ENCODE assay signal across 25 cellular contexts in the genomic region with DNA sequence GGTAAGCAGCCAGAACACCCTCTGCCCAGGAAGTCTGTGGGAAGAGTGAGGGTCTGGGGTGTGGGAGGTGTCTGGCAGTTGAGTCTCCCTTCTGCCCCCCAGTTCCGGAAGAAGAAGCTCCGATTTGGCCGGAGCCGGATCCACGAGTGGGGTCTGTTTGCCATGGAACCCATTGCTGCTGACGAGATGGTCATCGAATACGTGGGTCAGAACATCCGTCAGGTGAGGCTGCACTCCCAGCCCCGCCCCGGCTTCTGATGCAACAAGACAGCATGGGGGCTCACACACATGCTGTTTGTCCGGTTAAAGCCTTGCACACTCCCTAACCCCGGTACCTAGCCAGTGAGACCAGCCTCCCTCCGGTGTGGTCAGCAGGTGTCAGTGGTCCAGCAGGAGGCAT. TPM values are rescaled to one million over a fixed set of nuclear protein-coding genes. Genes with fewer than 3 reads are reported as not detected.
DNase-seq lines count a peak whose midpoint lies in the region; FAIRE-seq and TF ChIP-seq lines count a peak whose summit lies in the region.
"Had no signal": no experiment of that assay in that cellular context is flagged by ENCODE, and none has a peak within 500 bp of the region (broad histone marks: within the 10 kb centered on the region; RNA-seq: fewer than 3 reads in every experiment).

No MANE protein-coding gene starts in this region.

- H3K36me3 Mint-ChIP-seq in astrocyte (ENCODE audit: low read depth, unreplicated experiment) (peaks cover 11% of the 10 kb centered on the region), nephron progenitor cell (ENCODE audit: low read depth) (peaks cover 28% of the 10 kb centered on the region)

- peak overlapping the region; percentile 71 for H3K27ac ChIP-seq in RWPE1
- H3K27ac ChIP-seq in astrocyte (ENCODE audit: low read depth, low read length) = no peak overlapping the region
- H3K27ac ChIP-seq: BLaER1 had no signal

- H3K9me3 ChIP-seq in astrocyte (ENCODE audit: insufficient read depth, low read depth, low read length) = no peaks in the 10 kb centered on the region
- H3K9me3 ChIP-seq: BE2C, BLaER1 had no signal

- peaks cover 9% of the 10 kb centered on the region for H3K4me1 ChIP-seq in astrocyte (ENCODE audit: insufficient read depth, low read length)
- H3K4me1 ChIP-seq: BE2C had no signal

- H3K4me3 Mint-ChIP-seq in astrocyte (ENCODE audit: unreplicated experiment) (no peak overlapping the region), nephron progenitor cell (no peak overlapping the region)
- H3K4me3 Mint-ChIP-seq: CD14-positive monocyte; CD4-positive, alpha-beta memory T cell; CD4-positive, CD25-positive, alpha-beta regulatory T cell; CD8-positive, alpha-beta memory T cell had no signal

- H2AFZ ChIP-seq in astrocyte (ENCODE audit: low read depth, low read length) = no peak overlapping the region

- no peaks in the 10 kb centered on the region for H3K27me3 ChIP-seq in astrocyte (ENCODE audit: insufficient read depth, low read length)
- H3K27me3 ChIP-seq: BE2C, BLaER1 had no signal

- no peak for DNase-seq in RWPE1 (ENCODE audit: low spot score)
- DNase-seq in astrocyte (ENCODE audit: low read depth) = no peak
- DNase-seq in nephron progenitor cell = no peak
- no peak for DNase-seq in EL
- no peak for DNase-seq in activated CD4-positive, alpha-beta T cell treated with anti-CD3 and anti-CD28 coated beads, Interleukin-2, amount 50 U/mL, for 1 hour
- DNase-seq: 8988T; ACHN; BE2C; C1 segment of cervical spinal cord; CD4-positive, alpha-beta memory T cell; CD4-positive, CD25-positive, alpha-beta regulatory T cell; CD8-positive, alpha-beta memory T cell; COR-L47; DMS 273 treated with DMSO at 0.1 percent for 48 hours; DMS153; DMS53; DMS79; DND-41; GF-D8 had no signal

- H3K36me3 ChIP-seq in astrocyte (ENCODE audit: insufficient read depth, low read length) = peaks cover 9% of the 10 kb centered on the region

- H3K27ac Mint-ChIP-seq in astrocyte (ENCODE audit: unreplicated experiment) (peak overlapping the region; percentile 66), nephron progenitor cell (peak overlapping the region; percentile 72)
- H3K27ac Mint-ChIP-seq: CD4-positive, alpha-beta memory T cell had no signal

- no peak overlapping the region for H3K4me3 ChIP-seq in astrocyte (ENCODE audit: insufficient read depth, low read depth, low read length)
- H3K4me3 ChIP-seq: BLaER1 had no signal

- H3K9ac ChIP-seq in astrocyte (ENCODE audit: low read length) = no peak overlapping the region
- H3K9ac ChIP-seq: BLaER1 had no signal

- no peaks in the 10 kb centered on the region for H3K79me2 ChIP-seq in astrocyte (ENCODE audit: insufficient read depth, low read length)

- H3K9me3 Mint-ChIP-seq in astrocyte (ENCODE audit: unreplicated experiment) (no peaks in the 10 kb centered on the region), nephron progenitor cell (no peaks in the 10 kb centered on the region)
- H3K9me3 Mint-ChIP-seq: CD4-positive, alpha-beta memory T cell; CD8-positive, alpha-beta memory T cell had no signal

- no peaks in the 10 kb centered on the region for H3K27me3 Mint-ChIP-seq in astrocyte (ENCODE audit: low read depth, unreplicated experiment)
- H3K27me3 Mint-ChIP-seq in nephron progenitor cell (ENCODE audit: low read depth, poor library complexity) = peaks cover 3% of the 10 kb centered on the region
- H3K27me3 Mint-ChIP-seq: CD4-positive, alpha-beta memory T cell; CD4-positive, CD25-positive, alpha-beta regulatory T cell; CD8-positive, alpha-beta memory T cell had no signal

- peaks cover 7% of the 10 kb centered on the region for H3K4me1 Mint-ChIP-seq in astrocyte (ENCODE audit: low read depth, unreplicated experiment)
- peaks cover 5% of the 10 kb centered on the region for H3K4me1 Mint-ChIP-seq in nephron progenitor cell

- TF ChIP-seq CTCF in RWPE1 (conservative IDR thresholded peaks at IDR 0.05; ENCODE audit: low read depth) (no peak), astrocyte (IDR thresholded peaks at IDR 0.05; ENCODE audit: insufficient read depth, low read depth, low read length) (no peak), nephron progenitor cell (IDR thresholded peaks at IDR 0.05) (no peak)

- no peak overlapping the region for H3K4me2 ChIP-seq in astrocyte (ENCODE audit: low read length)
- H3K4me2 ChIP-seq: BLaER1 had no signal

- POLR2A ChIA-PET in RWPE1 (lab: Yijun Ruan, JAX; ENCODE audit: low non-redundant PET) = no interaction called here

- CTCF ChIA-PET in RWPE1 (lab: Yijun Ruan, JAX) = no interaction called here

- peaks cover 24% of the 10 kb centered on the region for H4K20me1 ChIP-seq in astrocyte (ENCODE audit: insufficient read depth, low read length)

- no peak for FAIRE-seq in astrocyte (lab: Jason Lieb, UNC)
- FAIRE-seq: A204.1, G401.6, GM12891, GM19239 had no signal

RNA-seq across cellular contexts. Expression of a gene that starts 4.0 kb away (rescaled TPM):
- 8.3 and 9.0 TPM in 2 replicates for total RNA-seq in astrocyte
- total RNA-seq: CD4-positive, CD25-positive, alpha-beta regulatory T cell had no signal

RNA-seq across cellular contexts. Expression of a gene that starts 23.4 kb away (rescaled TPM):
- total RNA-seq in astrocyte = 15.4 and 18.7 TPM in 2 replicates

RNA-seq across cellular contexts. Expression of a gene that starts 29.5 kb away (rescaled TPM):
- 10.7 and 11.0 TPM in 2 replicates for total RNA-seq in astrocyte

RNA-seq across cellular contexts. Expression of a gene that starts 32.1 kb away (rescaled TPM):
- total RNA-seq in astrocyte = 21.1 and 22.6 TPM in 2 replicates

RNA-seq across cellular contexts. Expression of a gene that starts 52.4 kb away (rescaled TPM):
- 54.9 and 56.0 TPM in 2 replicates for total RNA-seq in astrocyte
